ENCODE assay signal across 21 cellular contexts in genomic region chr5:32100903-32101302, GRCh38.
DNase-seq lines count a peak whose midpoint lies in the region; ATAC-seq, FAIRE-seq and TF ChIP-seq lines count a peak whose summit lies in the region.
"Had no signal": no experiment of that assay in that cellular context is flagged by ENCODE, and none has a peak within 500 bp of the region (broad histone marks: within the 10 kb centered on the region; RNA-seq: fewer than 3 reads in every experiment).

No MANE protein-coding gene starts in this region.

- CTCF ChIA-PET in endothelial cell of umbilical vein (lab: Charles Lee): no interaction called here

- H3K4me2 ChIP-seq in endothelial cell of umbilical vein (ENCODE audit: insufficient read depth, low read length): no peak overlapping the region
- H3K4me2 ChIP-seq: A549, BLaER1 had no signal

- BruUV-seq in endothelial cell of umbilical vein (replicated peaks; lab: Mats Ljungman, UMichigan): no TSS peak

- no peak for TF ChIP-seq POLR2A in endothelial cell of umbilical vein (IDR thresholded peaks at IDR 0.05; ENCODE audit: low read depth, low read length)

- no peaks in the 10 kb centered on the region for H3K9me3 ChIP-seq in left ventricle myocardium inferior (replicated peaks)
- H3K9me3 ChIP-seq in endothelial cell of umbilical vein (replicated peaks; ENCODE audit: control insufficient read depth, insufficient read depth, low read length): no peaks in the 10 kb centered on the region
- H3K9me3 ChIP-seq in muscle layer of colon (ENCODE audit: low read length): no peaks in the 10 kb centered on the region
- H3K9me3 ChIP-seq in small intestine (ENCODE audit: control insufficient read depth, low read depth): no peaks in the 10 kb centered on the region
- H3K9me3 ChIP-seq: A549, BLaER1, SJCRH30 had no signal

- 92 to 97% (median 94%) methylated on average over 7 of the region's 7 CpGs for WGBS in small intestine, 3 donors

- FAIRE-seq in endothelial cell of umbilical vein (lab: Jason Lieb, UNC): no peak
- FAIRE-seq in small intestine (lab: Jason Lieb, UNC): no peak
- FAIRE-seq: A549, GM12891, GM19239, K562 had no signal

- no peaks in the 10 kb centered on the region for H4K20me1 ChIP-seq in endothelial cell of umbilical vein (replicated peaks; ENCODE audit: control insufficient read depth, extremely low read depth, insufficient read depth, low read length)
- H4K20me1 ChIP-seq: BLaER1 had no signal

- H3K27ac ChIP-seq in left ventricle myocardium inferior (replicated peaks) (peak overlapping the region; percentile 75), endothelial cell of umbilical vein (ENCODE audit: insufficient read depth, low read depth, low read length) (no peak overlapping the region), muscle layer of colon (ENCODE audit: low read depth, low read length) (peak overlapping the region; percentile 72), small intestine (ENCODE audit: low read depth in 1 of 2, low read length in 1 of 2) (no peak overlapping the region)
- H3K27ac ChIP-seq: A549, BLaER1, SJCRH30 had no signal

- intact Hi-C loops in left ventricle myocardium inferior (cut with micrococcal nuclease) (no loop called here), Right ventricle myocardium superior (cut with DNase I) (loop anchor here (5.0 kb wide), 1 partner anchor 71 kb away; the partner anchor contains the start of gene GOLPH3), endothelial cell of umbilical vein (cut with micrococcal nuclease) (no loop called here)

- TF ChIP-seq CTCF in left ventricle myocardium inferior (IDR thresholded peaks at IDR 0.05; ENCODE audit: borderline replicate concordance): no peak
- no peak for TF ChIP-seq CTCF in endothelial cell of umbilical vein (IDR thresholded peaks at IDR 0.05; ENCODE audit: extremely low read depth in 1 of 2, insufficient read depth in 1 of 2, low read depth in 1 of 2, low read length in 2 of 2)

- H3K9ac ChIP-seq in endothelial cell of umbilical vein (replicated peaks; ENCODE audit: extremely low read depth, insufficient read depth, low read length) (peak overlapping the region; percentile 3), muscle layer of colon (ENCODE audit: low read length) (no peak overlapping the region)
- H3K9ac ChIP-seq: BLaER1 had no signal

- POLR2A ChIA-PET in endothelial cell of umbilical vein (lab: Charles Lee): no interaction called here

- dilution Hi-C loops in endothelial cell of umbilical vein (cut with MboI; ENCODE audit: extremely low pct_ligation_motif_present, low sequenced_read_pairs): no loop called here

- H3K4me3 ChIP-seq in left ventricle myocardium inferior (no peak overlapping the region), endothelial cell of umbilical vein (replicated peaks in 1 of 3; ENCODE audit: insufficient read depth in 1 of 3, low read depth in 1 of 3, low read length in 3 of 3) (no peak overlapping the region), muscle layer of colon (ENCODE audit: low read depth in 1 of 2, low read length in 2 of 2) (no peak overlapping the region), small intestine (ENCODE audit: low read depth in 1 of 2, low read length in 2 of 2) (no peak overlapping the region)
- H3K4me3 ChIP-seq: A549, BLaER1, K562, SJCRH30 had no signal

- H3K36me3 ChIP-seq in left ventricle myocardium inferior (peaks cover 56% of the 10 kb centered on the region), endothelial cell of umbilical vein (ENCODE audit: control insufficient read depth in 2 of 2, extremely low read depth in 1 of 2, insufficient read depth in 2 of 2, low read length in 2 of 2) (peaks cover 4 to 9% of the 10 kb centered on the region in 2 experiments), muscle layer of colon (ENCODE audit: insufficient read depth, low read length) (peaks cover 31% of the 10 kb centered on the region), small intestine (ENCODE audit: control insufficient read depth in 2 of 2, insufficient read depth in 2 of 2, low read length in 2 of 2) (peaks cover 4 to 23% of the 10 kb centered on the region in 2 donors)

- ATAC-seq in Right ventricle myocardium superior (ENCODE audit: poor library complexity): no peak
- no peak for ATAC-seq in GM19351 (IDR thresholded peaks at IDR 0.05; ENCODE audit: unreplicated experiment)
- ATAC-seq: A549, HCT116, K562 had no signal

- DNase-seq in left ventricle myocardium inferior: no peak
- DNase-seq in Right ventricle myocardium superior: no peak
- no peak for DNase-seq in endothelial cell of umbilical vein (ENCODE audit: low read depth, low spot score)
- no peak for DNase-seq in NOMO-1 treated with DMSO at 0.1 percent for 48 hours (lab: John Stamatoyannopoulos, UW; ENCODE audit: unreplicated experiment)
- no peak for DNase-seq in small intestine
- no peak for DNase-seq in activated gamma-delta T cell (lab: John Stamatoyannopoulos, UW)
- DNase-seq: CD4-positive, alpha-beta memory T cell; DMS153; GOT3; NCI-H1105; NCI-H2081; NCI-H510A; SJCRH30 had no signal

- no peak overlapping the region for H2AFZ ChIP-seq in endothelial cell of umbilical vein (ENCODE audit: low read depth, low read length)

- no peaks in the 10 kb centered on the region for H3K79me2 ChIP-seq in endothelial cell of umbilical vein (ENCODE audit: control insufficient read depth, insufficient read depth, low read length)

- no peaks in the 10 kb centered on the region for H3K27me3 ChIP-seq in left ventricle myocardium inferior (ENCODE audit: low read depth)
- no peaks in the 10 kb centered on the region for H3K27me3 ChIP-seq in endothelial cell of umbilical vein (ENCODE audit: control insufficient read depth in 2 of 2, insufficient read depth in 2 of 2, low read length in 2 of 2)
- H3K27me3 ChIP-seq in muscle layer of colon (ENCODE audit: control insufficient read depth in 1 of 2, insufficient read depth in 2 of 2, low read length in 2 of 2): no peaks in the 10 kb centered on the region
- H3K27me3 ChIP-seq in small intestine (ENCODE audit: control insufficient read depth in 2 of 2, insufficient read depth in 2 of 2, low read length in 2 of 2): no peaks in the 10 kb centered on the region
- H3K27me3 ChIP-seq: BLaER1, SJCRH30 had no signal

- no peaks in the 10 kb centered on the region for H3K9me1 ChIP-seq in endothelial cell of umbilical vein (replicated peaks; ENCODE audit: control insufficient read depth, extremely low read depth, insufficient read depth, low read length)

- H3K4me1 ChIP-seq in left ventricle myocardium inferior (peaks cover 36% of the 10 kb centered on the region), endothelial cell of umbilical vein (ENCODE audit: control insufficient read depth, extremely low read depth, insufficient read depth, low read length) (peaks cover 45% of the 10 kb centered on the region), muscle layer of colon (ENCODE audit: insufficient read depth, low read length) (peaks cover 30% of the 10 kb centered on the region), small intestine (ENCODE audit: control insufficient read depth in 2 of 2, insufficient read depth in 1 of 2, low read depth in 1 of 2, low read length in 1 of 2) (no peaks in the 10 kb centered on the region)
- H3K4me1 ChIP-seq: A549, BLaER1, SJCRH30 had no signal

TF ChIP-seq in endothelial cell of umbilical vein, 7 proteins besides CTCF, POLR2A, EP300 and RAD21:
- TF ChIP-seq JUN (IDR thresholded peaks at IDR 0.05; ENCODE audit: borderline replicate concordance, insufficient read depth, insufficient read length, low read depth) (no peak), EZH2 (IDR thresholded peaks at IDR 0.05; ENCODE audit: borderline replicate concordance, low read depth, low read length, severe bottlenecking) (no peak), POLR2AphosphoS5 (IDR thresholded peaks at IDR 0.05; ENCODE audit: insufficient read depth, low read depth, low read length) (no peak), GATA2 (IDR thresholded peaks at IDR 0.05; ENCODE audit: insufficient read depth, insufficient read length, low read depth, low read length) (no peak), FOS (IDR thresholded peaks at IDR 0.05; ENCODE audit: borderline replicate concordance, insufficient read depth, low read length) (no peak), MAX (IDR thresholded peaks at IDR 0.05; ENCODE audit: insufficient read depth, insufficient read length) (no peak), MYC (IDR thresholded peaks at IDR 0.05; ENCODE audit: low read depth, low read length) (no peak)

Comparison
In these comparisons a context has a peak if more than half of its experiments do, and no peak if none do; other contexts are left out.
1. H3K27ac ChIP-seq: peak in left ventricle myocardium inferior (single experiment) and muscle layer of colon (single experiment); none in endothelial cell of umbilical vein (single experiment) and small intestine (0 of 2).